In the genomic region with DNA sequence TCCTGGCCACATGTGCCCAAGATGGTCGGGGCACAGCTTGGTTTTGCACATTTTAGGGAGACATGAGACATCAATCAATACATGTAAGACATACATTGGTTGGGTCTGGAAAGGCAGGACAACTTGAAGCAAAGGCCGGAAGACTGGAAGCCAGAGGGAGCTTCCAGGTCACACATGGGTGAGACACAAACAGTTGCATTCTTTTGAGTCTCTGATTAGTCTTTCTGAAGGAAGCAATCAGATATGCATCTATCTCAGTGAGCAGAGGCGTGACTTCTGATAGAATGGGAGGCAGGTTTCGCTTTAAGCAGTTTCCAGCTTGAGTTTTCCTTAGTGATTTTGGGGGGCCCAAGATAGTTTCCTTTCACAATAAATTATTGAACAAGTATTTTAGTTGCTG, we compare ENCODE assay signal across 1 cellular context.
TF ChIP-seq lines count a peak whose summit lies in the region.

No MANE protein-coding gene starts in this region.

TF ChIP-seq in GM23338, 12 proteins besides CTCF, POLR2A, EP300 and RAD21 (continued from another document):
- TF ChIP-seq, protein P1, sequence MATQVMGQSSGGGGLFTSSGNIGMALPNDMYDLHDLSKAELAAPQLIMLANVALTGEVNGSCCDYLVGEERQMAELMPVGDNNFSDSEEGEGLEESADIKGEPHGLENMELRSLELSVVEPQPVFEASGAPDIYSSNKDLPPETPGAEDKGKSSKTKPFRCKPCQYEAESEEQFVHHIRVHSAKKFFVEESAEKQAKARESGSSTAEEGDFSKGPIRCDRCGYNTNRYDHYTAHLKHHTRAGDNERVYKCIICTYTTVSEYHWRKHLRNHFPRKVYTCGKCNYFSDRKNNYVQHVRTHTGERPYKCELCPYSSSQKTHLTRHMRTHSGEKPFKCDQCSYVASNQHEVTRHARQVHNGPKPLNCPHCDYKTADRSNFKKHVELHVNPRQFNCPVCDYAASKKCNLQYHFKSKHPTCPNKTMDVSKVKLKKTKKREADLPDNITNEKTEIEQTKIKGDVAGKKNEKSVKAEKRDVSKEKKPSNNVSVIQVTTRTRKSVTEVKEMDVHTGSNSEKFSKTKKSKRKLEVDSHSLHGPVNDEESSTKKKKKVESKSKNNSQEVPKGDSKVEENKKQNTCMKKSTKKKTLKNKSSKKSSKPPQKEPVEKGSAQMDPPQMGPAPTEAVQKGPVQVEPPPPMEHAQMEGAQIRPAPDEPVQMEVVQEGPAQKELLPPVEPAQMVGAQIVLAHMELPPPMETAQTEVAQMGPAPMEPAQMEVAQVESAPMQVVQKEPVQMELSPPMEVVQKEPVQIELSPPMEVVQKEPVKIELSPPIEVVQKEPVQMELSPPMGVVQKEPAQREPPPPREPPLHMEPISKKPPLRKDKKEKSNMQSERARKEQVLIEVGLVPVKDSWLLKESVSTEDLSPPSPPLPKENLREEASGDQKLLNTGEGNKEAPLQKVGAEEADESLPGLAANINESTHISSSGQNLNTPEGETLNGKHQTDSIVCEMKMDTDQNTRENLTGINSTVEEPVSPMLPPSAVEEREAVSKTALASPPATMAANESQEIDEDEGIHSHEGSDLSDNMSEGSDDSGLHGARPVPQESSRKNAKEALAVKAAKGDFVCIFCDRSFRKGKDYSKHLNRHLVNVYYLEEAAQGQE (IDR thresholded peaks at IDR 0.05; ENCODE audit: unreplicated experiment) = no peak
TF ChIP-seq in GM23338: peak in this region for 0.
